In genomic region chr1:180805316-180805715, GRCh38 we compare ENCODE assay signal across 16 cellular contexts.
DNase-seq lines count a peak whose midpoint lies in the region; ATAC-seq and TF ChIP-seq lines count a peak whose summit lies in the region.
"Had no signal": no experiment of that assay in that cellular context is flagged by ENCODE, and none has a peak within 500 bp of the region (broad histone marks: within the 10 kb centered on the region; RNA-seq: fewer than 3 reads in every experiment).

No MANE protein-coding gene starts in this region.

- TF ChIP-seq CTCF in hepatocyte (IDR thresholded peaks at IDR 0.05; ENCODE audit: poor library complexity), result no peak

- H3K23ac ChIP-seq in mesendoderm (ENCODE audit: low read length), result no peak overlapping the region

- no peak overlapping the region for H3K4ac ChIP-seq in mesendoderm (ENCODE audit: low read depth, low read length)

- no peak overlapping the region for H4K5ac ChIP-seq in mesendoderm (ENCODE audit: low read length)

- no peak for DNase-seq in activated T-cell treated with anti-CD3 and anti-CD28 coated beads, Interleukin-2, amount 50 U/mL, for 24 hours
- DNase-seq in activated T-cell treated with anti-CD3 and anti-CD28 coated beads, Interleukin-2, amount 50 U/mL, for 72 hours, result no peak
- DNase-seq in mesendoderm (no peak), hepatocyte (ENCODE audit: low spot score) (no peak), NCI-H226 (no peak)
- DNase-seq: anterior cingulate cortex, NCI-H1105, NCI-H69, SK-N-SH, upper lobe of right lung had no signal

- H2AFZ ChIP-seq in hepatocyte, result no peak overlapping the region
- H2AFZ ChIP-seq: parathyroid adenoma had no signal

- H3K79me2 ChIP-seq in mesendoderm (ENCODE audit: control insufficient read depth, insufficient read depth, low read length) (no peaks in the 10 kb centered on the region), hepatocyte (no peaks in the 10 kb centered on the region)
- H3K79me2 ChIP-seq: parathyroid adenoma had no signal

- H3K56ac ChIP-seq in mesendoderm (ENCODE audit: low read length), result no peak overlapping the region

- H2BK5ac ChIP-seq in mesendoderm (ENCODE audit: low read length), result no peak overlapping the region

- no peaks in the 10 kb centered on the region for H3K9me3 ChIP-seq in hepatocyte (ENCODE audit: low read depth)
- H3K9me3 ChIP-seq: SK-N-SH, upper lobe of right lung had no signal

- peaks cover 10% of the 10 kb centered on the region for H3K4me1 Mint-ChIP-seq in activated T-cell treated with anti-CD3 and anti-CD28 coated beads, Interleukin-2, amount 50 U/mL, for 24 hours (ENCODE audit: low read depth)
- H3K4me1 Mint-ChIP-seq in activated T-cell treated with anti-CD3 and anti-CD28 coated beads, Interleukin-2, amount 50 U/mL, for 72 hours (ENCODE audit: low read depth), result peaks cover 5% of the 10 kb centered on the region
- H3K4me1 Mint-ChIP-seq: mesothelial cell of epicardium had no signal

- H3K18ac ChIP-seq in mesendoderm (ENCODE audit: low read length), result no peak overlapping the region

- H3K4me1 ChIP-seq in mesendoderm (ENCODE audit: control insufficient read depth, low read depth, low read length) (no peaks in the 10 kb centered on the region), hepatocyte (ENCODE audit: insufficient read depth) (no peaks in the 10 kb centered on the region)
- H3K4me1 ChIP-seq: parathyroid adenoma, upper lobe of right lung had no signal

- no peak overlapping the region for H3K4me3 ChIP-seq in mesendoderm (ENCODE audit: low read length)
- no peak overlapping the region for H3K4me3 ChIP-seq in hepatocyte
- H3K4me3 ChIP-seq: upper lobe of right lung had no signal

- no peaks in the 10 kb centered on the region for H3K27me3 Mint-ChIP-seq in activated T-cell treated with anti-CD3 and anti-CD28 coated beads, Interleukin-2, amount 50 U/mL, for 24 hours
- no peaks in the 10 kb centered on the region for H3K27me3 Mint-ChIP-seq in activated T-cell treated with anti-CD3 and anti-CD28 coated beads, Interleukin-2, amount 50 U/mL, for 72 hours (ENCODE audit: low read depth)
- H3K27me3 Mint-ChIP-seq: dendritic cell treated with granulocyte-macrophage colony-stimulating factor and Interleukin-4, amounts not matched to agents 40 ng/mL and 50 ng/mL, for 4 days had no signal

- H4K8ac ChIP-seq in mesendoderm (ENCODE audit: low read depth, low read length), result no peak overlapping the region

- H3K36me3 ChIP-seq in mesendoderm (ENCODE audit: control insufficient read depth, insufficient read depth, low read length), result no peaks in the 10 kb centered on the region
- H3K36me3 ChIP-seq in hepatocyte (replicated peaks; ENCODE audit: insufficient read depth, low read depth), result peaks cover 4% of the 10 kb centered on the region
- H3K36me3 ChIP-seq: upper lobe of right lung had no signal

- H2BK120ac ChIP-seq in mesendoderm (ENCODE audit: low read depth, low read length), result no peak overlapping the region

- H3K27ac ChIP-seq in mesendoderm (ENCODE audit: low read depth, low read length) (no peak overlapping the region), hepatocyte (no peak overlapping the region)
- H3K27ac ChIP-seq: parathyroid adenoma, upper lobe of right lung had no signal

- no peak for ATAC-seq in activated T-cell treated with anti-CD3 and anti-CD28 coated beads, Interleukin-2, amount 50 U/mL, for 72 hours (replicated peaks in 1 of 2)
- peak; percentile 66 for ATAC-seq in GM21526 (IDR thresholded peaks at IDR 0.05; ENCODE audit: low FRiP score, unreplicated experiment)
- ATAC-seq in HG03095 (IDR thresholded peaks at IDR 0.05; ENCODE audit: unreplicated experiment), result peak; percentile 80
- ATAC-seq in GM19452 (IDR thresholded peaks at IDR 0.05; ENCODE audit: unreplicated experiment), result no peak
- ATAC-seq: upper lobe of right lung had no signal

- H3K4me3 Mint-ChIP-seq in activated T-cell treated with anti-CD3 and anti-CD28 coated beads, Interleukin-2, amount 50 U/mL, for 24 hours, result no peak overlapping the region
- H3K4me3 Mint-ChIP-seq in activated T-cell treated with anti-CD3 and anti-CD28 coated beads, Interleukin-2, amount 50 U/mL, for 72 hours, result no peak overlapping the region
- H3K4me3 Mint-ChIP-seq: dendritic cell treated with granulocyte-macrophage colony-stimulating factor and Interleukin-4, amounts not matched to agents 40 ng/mL and 50 ng/mL, for 4 days; mesothelial cell of epicardium had no signal

- H3K27ac Mint-ChIP-seq in activated T-cell treated with anti-CD3 and anti-CD28 coated beads, Interleukin-2, amount 50 U/mL, for 24 hours, result peak overlapping the region; percentile 7
- H3K27ac Mint-ChIP-seq in activated T-cell treated with anti-CD3 and anti-CD28 coated beads, Interleukin-2, amount 50 U/mL, for 72 hours, result no peak overlapping the region
- H3K27ac Mint-ChIP-seq: dendritic cell treated with granulocyte-macrophage colony-stimulating factor and Interleukin-4, amounts not matched to agents 40 ng/mL and 50 ng/mL, for 4 days had no signal

- H3K4me2 ChIP-seq in mesendoderm (ENCODE audit: low read length), result no peak overlapping the region
- no peak overlapping the region for H3K4me2 ChIP-seq in hepatocyte
- H3K4me2 ChIP-seq: SK-N-SH had no signal

- H2AK5ac ChIP-seq in mesendoderm (ENCODE audit: low read length), result no peak overlapping the region

- H3K79me1 ChIP-seq in mesendoderm (ENCODE audit: low read length), result no peaks in the 10 kb centered on the region

- H2BK15ac ChIP-seq in mesendoderm (replicated peaks; ENCODE audit: low read depth), result no peak overlapping the region

- no peak overlapping the region for H3K9ac ChIP-seq in mesendoderm (ENCODE audit: low read length)
- H3K9ac ChIP-seq: parathyroid adenoma, SK-N-SH had no signal

- no peaks in the 10 kb centered on the region for H3K9me3 Mint-ChIP-seq in activated T-cell treated with anti-CD3 and anti-CD28 coated beads, Interleukin-2, amount 50 U/mL, for 24 hours
- no peaks in the 10 kb centered on the region for H3K9me3 Mint-ChIP-seq in activated T-cell treated with anti-CD3 and anti-CD28 coated beads, Interleukin-2, amount 50 U/mL, for 72 hours
- H3K9me3 Mint-ChIP-seq: dendritic cell treated with granulocyte-macrophage colony-stimulating factor and Interleukin-4, amounts not matched to agents 40 ng/mL and 50 ng/mL, for 4 days had no signal

- H3K27me3 ChIP-seq in mesendoderm (ENCODE audit: insufficient read depth, low read length, poor library complexity) (no peaks in the 10 kb centered on the region), hepatocyte (no peaks in the 10 kb centered on the region)
- H3K27me3 ChIP-seq: upper lobe of right lung had no signal

- H3K36me3 Mint-ChIP-seq in activated T-cell treated with anti-CD3 and anti-CD28 coated beads, Interleukin-2, amount 50 U/mL, for 24 hours (ENCODE audit: low read depth), result peaks cover 50% of the 10 kb centered on the region
- peaks cover 0 to 2% of the 10 kb centered on the region in 2 donors for H3K36me3 Mint-ChIP-seq in activated T-cell treated with anti-CD3 and anti-CD28 coated beads, Interleukin-2, amount 50 U/mL, for 72 hours (ENCODE audit: insufficient read depth in 2 of 2)

- H3K9me2 ChIP-seq in hepatocyte (replicated peaks; ENCODE audit: insufficient read depth), result no peaks in the 10 kb centered on the region
- H3K9me2 ChIP-seq: SK-N-SH had no signal

- no peaks in the 10 kb centered on the region for H4K20me1 ChIP-seq in hepatocyte (ENCODE audit: insufficient read depth, poor library complexity, severe bottlenecking)

Comparison
In these comparisons a context has a peak if more than half of its experiments do, and no peak if none do; other contexts are left out.
1. ATAC-seq: peak in GM21526 (single experiment) and HG03095 (single experiment); none in activated T-cell treated with anti-CD3 and anti-CD28 coated beads, Interleukin-2, amount 50 U/mL, for 72 hours (0 of 2) and GM19452 (single experiment).